14 cellular contexts compared by ENCODE assay signal in genomic region chr5:14707811-14708210, GRCh38. TPM values are rescaled to one million over a fixed set of nuclear protein-coding genes. Genes with fewer than 3 reads are reported as not detected.
DNase-seq lines count a peak whose midpoint lies in the region; ATAC-seq and TF ChIP-seq lines count a peak whose summit lies in the region.
"Had no signal": no experiment of that assay in that cellular context is flagged by ENCODE, and none has a peak within 500 bp of the region (broad histone marks: within the 10 kb centered on the region; RNA-seq: fewer than 3 reads in every experiment).

No MANE protein-coding gene starts in this region.

- peaks cover 29% of the 10 kb centered on the region for H3F3A ChIP-seq in GM23248 (ENCODE audit: insufficient read depth)

- no peak overlapping the region for H3K23ac ChIP-seq in trophoblast cell (ENCODE audit: low read length)

- H3K4me3 ChIP-seq in CD4-positive, CD25-positive, alpha-beta regulatory T cell (ENCODE audit: low read depth, low read length), result peak overlapping the region; percentile 47
- H3K4me3 ChIP-seq in GM23248 (no peak overlapping the region), trophoblast cell (ENCODE audit: low read depth, low read length) (no peak overlapping the region), prostate gland (no peak overlapping the region)
- H3K4me3 ChIP-seq: cardiac muscle cell, left lung had no signal

- H3K79me2 ChIP-seq in GM23248 (ENCODE audit: insufficient read depth), result no peaks in the 10 kb centered on the region
- no peaks in the 10 kb centered on the region for H3K79me2 ChIP-seq in trophoblast cell (ENCODE audit: control insufficient read depth, insufficient read depth, low read length, poor library complexity)

- TF ChIP-seq POLR2A in prostate gland (IDR thresholded peaks at IDR 0.05), result no peak

- no peaks in the 10 kb centered on the region for H3K79me1 ChIP-seq in trophoblast cell (ENCODE audit: low read length)

- no peaks in the 10 kb centered on the region for H3K27me3 Mint-ChIP-seq in CD4-positive, CD25-positive, alpha-beta regulatory T cell
- no peaks in the 10 kb centered on the region for H3K27me3 Mint-ChIP-seq in activated naive CD8-positive, alpha-beta T cell treated with anti-CD3 and anti-CD28 coated beads, Interleukin-2, amount 50 U/mL, for 24 hours

- no peaks in the 10 kb centered on the region for H3K9me3 Mint-ChIP-seq in CD4-positive, CD25-positive, alpha-beta regulatory T cell
- H3K9me3 Mint-ChIP-seq in activated naive CD8-positive, alpha-beta T cell treated with anti-CD3 and anti-CD28 coated beads, Interleukin-2, amount 50 U/mL, for 24 hours, result no peaks in the 10 kb centered on the region

- no peak for TF ChIP-seq CTCF in prostate gland (IDR thresholded peaks at IDR 0.05)

- H2BK5ac ChIP-seq in trophoblast cell (ENCODE audit: low read depth, low read length, poor library complexity), result no peak overlapping the region

- DNase-seq in CD4-positive, CD25-positive, alpha-beta regulatory T cell, result no peak
- DNase-seq in GM23248 (no peak), trophoblast cell (no peak), prostate gland (ENCODE audit: low spot score) (no peak)
- no peak for DNase-seq in activated naive CD8-positive, alpha-beta T cell treated with anti-CD3 and anti-CD28 coated beads, Interleukin-2, amount 50 U/mL, for 24 hours
- no peak for DNase-seq in activated effector memory CD4-positive, alpha-beta T cell treated with anti-CD3 and anti-CD28 coated beads, Interleukin-2, amount 50 U/mL, for 16 hours
- DNase-seq: activated CD4-positive, CD25-positive, alpha-beta regulatory T cell treated with anti-CD3 and anti-CD28 coated beads, Interleukin-2, amount 50 U/mL, for 72 hours; activated gamma-delta T cell treated with Interleukin-2 at 50 U/mL for 16 hours; effector CD4-positive, alpha-beta T cell; Kasumi-1; left lung; NCI-H1417 had no signal

- H3K4me2 ChIP-seq in GM23248 (ENCODE audit: unreplicated experiment) (no peak overlapping the region), trophoblast cell (ENCODE audit: low read length) (no peak overlapping the region)

- H3K27ac ChIP-seq in CD4-positive, CD25-positive, alpha-beta regulatory T cell (ENCODE audit: insufficient read depth, low read length, poor library complexity, severe bottlenecking), result peak overlapping the region; percentile 95
- H3K27ac ChIP-seq in GM23248, result peak overlapping the region; percentile 70; the same call in 1 of the 2 replicates
- no peak overlapping the region for H3K27ac ChIP-seq in trophoblast cell (ENCODE audit: low read depth, low read length)
- peak overlapping the region in 1 of 2 donors; percentile 51 for H3K27ac ChIP-seq in prostate gland
- H3K27ac ChIP-seq: cardiac muscle cell, left lung had no signal

- peak overlapping the region; percentile 20 for H4K91ac ChIP-seq in trophoblast cell (ENCODE audit: low read depth, low read length)

- H3K9ac ChIP-seq in GM23248, result 0 out of 2 replicates have a peak overlapping the region, but pooled peaks have one; percentile 43
- H3K9ac ChIP-seq in trophoblast cell (ENCODE audit: low read length), result no peak overlapping the region

- no peaks in the 10 kb centered on the region for H3K9me2 ChIP-seq in GM23248 (ENCODE audit: insufficient read depth)

- WGBS in GM23248 (ENCODE audit: low coverage in 1 of 2, low lambda C conversion rate in 2 of 2, missing lambda C conversion rate in 2 of 2), 2 experiments, result 85 to 86% methylated on average over 9 of the region's 9 CpGs
- WGBS in trophoblast cell (ENCODE audit: extremely low coverage, insufficient coverage, insufficient read length), result no CpG with 5 or more reads among the region's 9 CpGs
- WGBS in prostate gland, result 79% methylated on average over 9 of the region's 9 CpGs

- no peak overlapping the region for H3K18ac ChIP-seq in trophoblast cell (ENCODE audit: low read length)

- H3K27ac Mint-ChIP-seq in CD4-positive, CD25-positive, alpha-beta regulatory T cell, result peak overlapping the region; percentile 97 to 100 (median 99)
- peak overlapping the region; percentile 98 for H3K27ac Mint-ChIP-seq in activated naive CD8-positive, alpha-beta T cell treated with anti-CD3 and anti-CD28 coated beads, Interleukin-2, amount 50 U/mL, for 24 hours

- no peak overlapping the region for H3K4ac ChIP-seq in trophoblast cell (ENCODE audit: low read depth, low read length)

- no peaks in the 10 kb centered on the region for H3K27me3 ChIP-seq in CD4-positive, CD25-positive, alpha-beta regulatory T cell (ENCODE audit: control insufficient read depth, insufficient read depth, low read length)
- H3K27me3 ChIP-seq in GM23248 (replicated peaks; ENCODE audit: insufficient read depth), result no peaks in the 10 kb centered on the region
- no peaks in the 10 kb centered on the region for H3K27me3 ChIP-seq in trophoblast cell (ENCODE audit: insufficient read depth, low read length)
- H3K27me3 ChIP-seq in prostate gland (replicated peaks; ENCODE audit: insufficient read depth), result no peaks in the 10 kb centered on the region
- H3K27me3 ChIP-seq: cardiac muscle cell, left lung had no signal

- peaks cover 62% of the 10 kb centered on the region for H3K36me3 Mint-ChIP-seq in CD4-positive, CD25-positive, alpha-beta regulatory T cell
- H3K36me3 Mint-ChIP-seq in activated naive CD8-positive, alpha-beta T cell treated with anti-CD3 and anti-CD28 coated beads, Interleukin-2, amount 50 U/mL, for 24 hours (ENCODE audit: low read depth), result peaks cover 87% of the 10 kb centered on the region

- H3K4me1 Mint-ChIP-seq in CD4-positive, CD25-positive, alpha-beta regulatory T cell, result peaks cover 33 to 96% (median 72%) of the 10 kb centered on the region in 4 donors
- peaks cover 67% of the 10 kb centered on the region for H3K4me1 Mint-ChIP-seq in activated naive CD8-positive, alpha-beta T cell treated with anti-CD3 and anti-CD28 coated beads, Interleukin-2, amount 50 U/mL, for 24 hours

- H3K14ac ChIP-seq in trophoblast cell (ENCODE audit: low read length), result no peak overlapping the region

- H2AK5ac ChIP-seq in trophoblast cell (ENCODE audit: low read length), result no peak overlapping the region

- in situ Hi-C loops in GM23248 (cut with MboI), result no loop called here

- no peak overlapping the region for H2BK120ac ChIP-seq in trophoblast cell (ENCODE audit: insufficient read depth, low read length, poor library complexity)

- H2BK12ac ChIP-seq in trophoblast cell (ENCODE audit: low read length), result no peak overlapping the region

- no peaks in the 10 kb centered on the region for H4K20me1 ChIP-seq in GM23248 (ENCODE audit: insufficient read depth)

- H2AFZ ChIP-seq in GM23248 (no peak overlapping the region), trophoblast cell (ENCODE audit: insufficient read depth, low read length, poor library complexity) (no peak overlapping the region)

- peaks cover 31% of the 10 kb centered on the region for H3K36me3 ChIP-seq in CD4-positive, CD25-positive, alpha-beta regulatory T cell (ENCODE audit: control insufficient read depth, insufficient read depth, low read length)
- H3K36me3 ChIP-seq in GM23248 (ENCODE audit: low read depth) (0 out of 2 replicates have a peak, but pooled peaks cover 5% of the 10 kb centered on the region), trophoblast cell (ENCODE audit: control insufficient read depth in 1 of 2, insufficient read depth in 2 of 2, low read length in 2 of 2) (peaks cover 38 to 43% of the 10 kb centered on the region in 2 experiments), prostate gland (peaks cover 0 to 18% of the 10 kb centered on the region in 2 donors)

- ATAC-seq in CD4-positive, CD25-positive, alpha-beta regulatory T cell (ENCODE audit: low read depth in 2 of 2), result peak in 1 of 2 donors; percentile 15
- ATAC-seq in activated naive CD8-positive, alpha-beta T cell treated with anti-CD3 and anti-CD28 coated beads, Interleukin-2, amount 50 U/mL, for 24 hours, result no peak
- no peak for ATAC-seq in HG02885 (IDR thresholded peaks at IDR 0.05; ENCODE audit: poor library complexity, unreplicated experiment)
- ATAC-seq: left lung had no signal

- intact Hi-C loops in prostate gland (cut with DNase I), result no loop called here

- H3K4me3 Mint-ChIP-seq in CD4-positive, CD25-positive, alpha-beta regulatory T cell, result peak overlapping the region in 3 of 4 donors; percentile 57 to 83 (median 69)
- H3K4me3 Mint-ChIP-seq in activated naive CD8-positive, alpha-beta T cell treated with anti-CD3 and anti-CD28 coated beads, Interleukin-2, amount 50 U/mL, for 24 hours, result no peak overlapping the region

- no peak overlapping the region for H4K8ac ChIP-seq in trophoblast cell (ENCODE audit: low read depth, low read length)

- H3K4me1 ChIP-seq in CD4-positive, CD25-positive, alpha-beta regulatory T cell (ENCODE audit: control insufficient read depth, insufficient read depth, low read length, poor library complexity, severe bottlenecking), result peaks cover 77% of the 10 kb centered on the region
- H3K4me1 ChIP-seq in GM23248 (ENCODE audit: insufficient read depth) (peaks cover 18% of the 10 kb centered on the region), trophoblast cell (ENCODE audit: control insufficient read depth in 1 of 2, insufficient read depth in 2 of 2, low read length in 2 of 2) (peaks cover 3% of the 10 kb centered on the region in 2 experiments), prostate gland (replicated peaks) (no peaks in the 10 kb centered on the region)

- no peak overlapping the region for H4K12ac ChIP-seq in trophoblast cell (ENCODE audit: low read depth, low read length)

- H3K9me3 ChIP-seq in CD4-positive, CD25-positive, alpha-beta regulatory T cell (ENCODE audit: control insufficient read depth in 2 of 2, low read length in 2 of 2), result no peaks in the 10 kb centered on the region
- H3K9me3 ChIP-seq in GM23248 (ENCODE audit: low read depth), result no peaks in the 10 kb centered on the region
- no peaks in the 10 kb centered on the region for H3K9me3 ChIP-seq in trophoblast cell (ENCODE audit: insufficient read depth, low read depth, low read length)
- no peaks in the 10 kb centered on the region for H3K9me3 ChIP-seq in prostate gland
- H3K9me3 ChIP-seq: left lung had no signal

RNA-seq across cellular contexts. Expression of gene OTULIN, which starts 43.3 kb away (rescaled TPM):
- 109 TPM for total RNA-seq in CD4-positive, CD25-positive, alpha-beta regulatory T cell
- 10 to 100 TPM; 22.8 to 37.5 (median 26.8) TPM for polyA plus RNA-seq in CD4-positive, CD25-positive, alpha-beta regulatory T cell
- 24.4 and 36.8 TPM in 2 replicates for total RNA-seq in GM23248 (2014; rRNA removed; shearing (Covaris generic))
- 12.8 and 13.7 TPM in 2 replicates for polyA plus RNA-seq in GM23248 (2016; fragmentation: Nextera tagmentation; extraction: Ambion mirVana)
- polyA plus RNA-seq in trophoblast cell (2013), result 8.8 and 9.2 TPM in 2 replicates
- 10 to 100 TPM; 35.5 to 51.8 TPM for total RNA-seq in prostate gland
